In genomic region chrX:134898450-134898849, GRCh38 we compare ENCODE assay signal across 26 cellular contexts. TPM values are rescaled to one million over a fixed set of nuclear protein-coding genes. Genes with fewer than 3 reads are reported as not detected.
DNase-seq lines count a peak whose midpoint lies in the region; ATAC-seq and TF ChIP-seq lines count a peak whose summit lies in the region.
"Had no signal": no experiment of that assay in that cellular context is flagged by ENCODE, and none has a peak within 500 bp of the region (broad histone marks: within the 10 kb centered on the region; RNA-seq: fewer than 3 reads in every experiment).

No MANE protein-coding gene starts in this region.

- TF ChIP-seq CTCF in HEK293 (tag by site-specific recombination; IDR thresholded peaks at IDR 0.05) (no peak), Peyer's patch (IDR thresholded peaks at IDR 0.05) (no peak)

- DNase-seq in NCI-H69 (lab: John Stamatoyannopoulos, UW) (peak; percentile 68), fibroblast of gingiva (ENCODE audit: low read depth) (peak; percentile 7), KG1 (lab: John Stamatoyannopoulos, UW) (no peak), Peyer's patch (no peak)
- DNase-seq: ACHN; activated CD4-positive, alpha-beta memory T cell treated with anti-CD3 and anti-CD28 coated beads, Interleukin-2, amount 10 ng/mL, durations not matched to agents 7 days and 5 days; activated effector memory CD4-positive, alpha-beta T cell treated with anti-CD3 and anti-CD28 coated beads, Interleukin-2, amount 50 U/mL, for 16 hours; amniotic stem cell; Caco-2; foreskin melanocyte; immature natural killer cell; NCI-H1092; NCI-H2029 treated with DMSO at 0.1 percent for 48 hours; NCI-H526; retina; trophoblast cell had no signal

- CTCF ChIA-PET in HEK293 (lab: Yijun Ruan, JAX) = interaction anchor here (0.7 to 1.3 kb wide), 3 partner anchors 66 to 603 kb away, joined by 3 to 5 read pairs (median 3); no protein-coding TSS in a partner anchor

- no peak for TF ChIP-seq POLR2A in Peyer's patch (IDR thresholded peaks at IDR 0.05)

- H3K9me3 ChIP-seq in HEK293 (ENCODE audit: control insufficient read depth, insufficient read depth, low read depth, low read length) (no peaks in the 10 kb centered on the region), Peyer's patch (no peaks in the 10 kb centered on the region)
- H3K9me3 ChIP-seq: BLaER1, Caco-2 had no signal

- H3K4me3 ChIP-seq in ACC112 (ENCODE audit: low read depth, low read length) = 0 out of 2 replicates have a peak overlapping the region, but pooled peaks have one; percentile 9
- no peak overlapping the region for H3K4me3 ChIP-seq in HEK293 (ENCODE audit: low read depth, low read length)
- no peak overlapping the region for H3K4me3 ChIP-seq in Peyer's patch
- H3K4me3 ChIP-seq: BLaER1, GM23338, hepatocyte, K562 had no signal

- POLR2A ChIA-PET in HEK293 (lab: Yijun Ruan, JAX) = interaction anchor here (0.5 to 1.3 kb wide), 2 partner anchors 13 to 109 kb away, joined by 3 to 4 read pairs; no protein-coding TSS in a partner anchor

- H3K36me3 ChIP-seq in ACC112 (ENCODE audit: insufficient read depth, low read length) = 0 out of 2 replicates have a peak, but pooled peaks cover 4% of the 10 kb centered on the region
- H3K36me3 ChIP-seq in HEK293 (ENCODE audit: control insufficient read depth in 2 of 2, insufficient read depth in 1 of 2, low read length in 2 of 2) = peaks cover 4 to 6% of the 10 kb centered on the region in 2 experiments; a peak in 2 of 3 replicates
- H3K36me3 ChIP-seq in Peyer's patch = peaks cover 0 to 3% (median 0%) of the 10 kb centered on the region in 3 donors

- H3K27me3 ChIP-seq in ACC112 (ENCODE audit: insufficient read depth, low read length) = no peaks in the 10 kb centered on the region
- H3K27me3 ChIP-seq in Peyer's patch = no peaks in the 10 kb centered on the region
- H3K27me3 ChIP-seq: hepatocyte had no signal

- H3K27ac ChIP-seq in ACC112 (ENCODE audit: low read depth, low read length) = peak overlapping the region; percentile 41
- no peak overlapping the region for H3K27ac ChIP-seq in HEK293 (ENCODE audit: extremely low read depth, low read depth, low read length)
- no peak overlapping the region for H3K27ac ChIP-seq in Peyer's patch
- H3K27ac ChIP-seq: BLaER1, hepatocyte had no signal

- ATAC-seq in esophagus mucosa (no peak), HG03378 (IDR thresholded peaks at IDR 0.05; ENCODE audit: unreplicated experiment) (no peak)
- ATAC-seq: activated CD4-positive, CD25-positive, alpha-beta regulatory T cell treated with anti-CD3 and anti-CD28 coated beads, Interleukin-2, amount 50 U/mL, for 24 hours; GM23338; K562; natural killer cell treated with Interleukin-12 subunit alpha and Interleukin-12 subunit beta and Interleukin-15 and Interleukin-18, amount 100 ng/mL, for 72 hours had no signal

- H2AFZ ChIP-seq in ACC112 (ENCODE audit: low read length, unreplicated experiment) = no peak overlapping the region
- H2AFZ ChIP-seq: GM23338, hepatocyte had no signal

- H3K4me1 ChIP-seq in ACC112 (ENCODE audit: control insufficient read depth, insufficient read depth, low read length, unreplicated experiment) = peaks cover 17% of the 10 kb centered on the region
- H3K4me1 ChIP-seq in HEK293 (ENCODE audit: control insufficient read depth, insufficient read depth, low read length) = no peaks in the 10 kb centered on the region
- no peaks in the 10 kb centered on the region for H3K4me1 ChIP-seq in Peyer's patch
- H3K4me1 ChIP-seq: BLaER1, Caco-2 had no signal

- no peaks in the 10 kb centered on the region for H3K79me2 ChIP-seq in ACC112 (ENCODE audit: control insufficient read depth, insufficient read depth, low read length, unreplicated experiment)

TF ChIP-seq in HEK293, 187 proteins besides CTCF, POLR2A, EP300 and RAD21:
- TF ChIP-seq, protein P1, sequence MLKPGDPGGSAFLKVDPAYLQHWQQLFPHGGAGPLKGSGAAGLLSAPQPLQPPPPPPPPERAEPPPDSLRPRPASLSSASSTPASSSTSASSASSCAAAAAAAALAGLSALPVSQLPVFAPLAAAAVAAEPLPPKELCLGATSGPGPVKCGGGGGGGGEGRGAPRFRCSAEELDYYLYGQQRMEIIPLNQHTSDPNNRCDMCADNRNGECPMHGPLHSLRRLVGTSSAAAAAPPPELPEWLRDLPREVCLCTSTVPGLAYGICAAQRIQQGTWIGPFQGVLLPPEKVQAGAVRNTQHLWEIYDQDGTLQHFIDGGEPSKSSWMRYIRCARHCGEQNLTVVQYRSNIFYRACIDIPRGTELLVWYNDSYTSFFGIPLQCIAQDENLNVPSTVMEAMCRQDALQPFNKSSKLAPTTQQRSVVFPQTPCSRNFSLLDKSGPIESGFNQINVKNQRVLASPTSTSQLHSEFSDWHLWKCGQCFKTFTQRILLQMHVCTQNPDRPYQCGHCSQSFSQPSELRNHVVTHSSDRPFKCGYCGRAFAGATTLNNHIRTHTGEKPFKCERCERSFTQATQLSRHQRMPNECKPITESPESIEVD (tag by site-specific recombination; IDR thresholded peaks at IDR 0.05) = peak; percentile 68
- TF ChIP-seq OSR2 (tag by site-specific recombination; IDR thresholded peaks at IDR 0.05) (0 out of 2 replicates have a peak, but pooled peaks have one; percentile 12), YY2 (tag by site-specific recombination; IDR thresholded peaks at IDR 0.05) (no peak)
TF ChIP-seq in HEK293: peak in this region for 2.

RNA-seq across cellular contexts. Expression of gene MOSPD1, which starts 16.6 kb away (rescaled TPM):
- total RNA-seq in esophagus mucosa (21.1 TPM), Peyer's patch (1 to 10 TPM; 1.7 to 4.0 (median 2.9) TPM)

Comparison
In these comparisons a context has a peak if more than half of its experiments do, and no peak if none do; other contexts are left out.
1. DNase-seq: peak in NCI-H69 (single experiment) and fibroblast of gingiva (single experiment); none in KG1 (single experiment) and Peyer's patch (0 of 3).